ENCODE assay signal across 10 cellular contexts in genomic region chr10:101355307-101355706, GRCh38. TPM values are rescaled to one million over a fixed set of nuclear protein-coding genes. Genes with fewer than 3 reads are reported as not detected.
DNase-seq lines count a peak whose midpoint lies in the region; ATAC-seq and TF ChIP-seq lines count a peak whose summit lies in the region.
"Had no signal": no experiment of that assay in that cellular context is flagged by ENCODE, and none has a peak within 500 bp of the region (broad histone marks: within the 10 kb centered on the region; RNA-seq: fewer than 3 reads in every experiment).

No MANE protein-coding gene starts in this region.

- no peak for TF ChIP-seq CTCF in fibroblast of pulmonary artery (IDR thresholded peaks at IDR 0.05; ENCODE audit: low read length, missing control alignments)

- H3K9ac ChIP-seq in skeletal muscle satellite cell (ENCODE audit: low read depth, low read length), result peak overlapping the region; percentile 86

- no peak overlapping the region for H3K27ac Mint-ChIP-seq in activated CD4-positive, alpha-beta T cell treated with anti-CD3 and anti-CD28 coated beads, Interleukin-2, amount 10 ng/mL, durations not matched to agents 24 days and 14 days
- no peak overlapping the region for H3K27ac Mint-ChIP-seq in T-helper 17 cell

- no peaks in the 10 kb centered on the region for H3K36me3 ChIP-seq in skeletal muscle satellite cell (ENCODE audit: insufficient read depth, low read length)

- peak overlapping the region; percentile 90 for H3K4me3 Mint-ChIP-seq in activated CD4-positive, alpha-beta T cell treated with anti-CD3 and anti-CD28 coated beads, Interleukin-2, amount 10 ng/mL, durations not matched to agents 24 days and 14 days
- H3K4me3 Mint-ChIP-seq in T-helper 17 cell, result peak overlapping the region; percentile 99

- peaks cover 26% of the 10 kb centered on the region for H3K4me1 Mint-ChIP-seq in activated CD4-positive, alpha-beta T cell treated with anti-CD3 and anti-CD28 coated beads, Interleukin-2, amount 10 ng/mL, durations not matched to agents 24 days and 14 days
- peaks cover 14% of the 10 kb centered on the region for H3K4me1 Mint-ChIP-seq in T-helper 17 cell

- H3K4me1 ChIP-seq in skeletal muscle satellite cell (ENCODE audit: control insufficient read depth, insufficient read depth, low read length), result peaks cover 15% of the 10 kb centered on the region

- H3K27me3 ChIP-seq in skeletal muscle satellite cell (ENCODE audit: control insufficient read depth, insufficient read depth, low read length), result peaks cover 10% of the 10 kb centered on the region

- H3K4me2 ChIP-seq in skeletal muscle satellite cell (ENCODE audit: low read length), result peak overlapping the region; percentile 94

- DNase-seq in activated CD4-positive, alpha-beta T cell treated with anti-CD3 and anti-CD28 coated beads, Interleukin-2, amount 10 ng/mL, durations not matched to agents 24 days and 14 days, result no peak
- no peak for DNase-seq in activated CD4-positive, alpha-beta T cell treated with anti-CD3 and anti-CD28 coated beads, Interleukin-2, amount 50 U/mL, for 48 hours
- no peak for DNase-seq in T-helper 17 cell
- no peak for DNase-seq in fibroblast of pulmonary artery (ENCODE audit: low read depth)
- no peak for DNase-seq in DMS79 (lab: John Stamatoyannopoulos, UW)
- DNase-seq: kidney glomerular epithelial cell, NCI-H446 had no signal

- intact Hi-C loops in activated CD4-positive, alpha-beta T cell treated with anti-CD3 and anti-CD28 coated beads, Interleukin-2, amount 10 ng/mL, durations not matched to agents 24 days and 14 days (cut with micrococcal nuclease), result loop anchor here (10.0 kb wide), 4 partner anchors 339 to 1149 kb away; partner anchors contain the start of genes ACTR1A, FBXW4, NPM3 and OGA

- H3K9me3 ChIP-seq in T-helper 17 cell (ENCODE audit: control insufficient read depth, low read length, poor library complexity, severe bottlenecking) (no peaks in the 10 kb centered on the region), skeletal muscle satellite cell (replicated peaks; ENCODE audit: low read length) (no peaks in the 10 kb centered on the region)

- peak overlapping the region; percentile 88 for H3K4me3 ChIP-seq in fibroblast of pulmonary artery (replicated peaks; ENCODE audit: low read depth, low read length)
- peak overlapping the region; percentile 86 for H3K4me3 ChIP-seq in skeletal muscle satellite cell (ENCODE audit: low read length)

- peaks cover 4% of the 10 kb centered on the region for H3K9me3 Mint-ChIP-seq in activated CD4-positive, alpha-beta T cell treated with anti-CD3 and anti-CD28 coated beads, Interleukin-2, amount 10 ng/mL, durations not matched to agents 24 days and 14 days

- peaks cover 11% of the 10 kb centered on the region for H3K27me3 Mint-ChIP-seq in activated CD4-positive, alpha-beta T cell treated with anti-CD3 and anti-CD28 coated beads, Interleukin-2, amount 10 ng/mL, durations not matched to agents 24 days and 14 days
- H3K27me3 Mint-ChIP-seq in T-helper 17 cell, result peaks cover 12% of the 10 kb centered on the region

- no peak for ATAC-seq in T-helper 17 cell
- no peak for ATAC-seq in GM21390 (IDR thresholded peaks at IDR 0.05; ENCODE audit: unreplicated experiment)
- no peak for ATAC-seq in HG02642 (IDR thresholded peaks at IDR 0.05; ENCODE audit: poor library complexity, unreplicated experiment)

- peaks cover 10% of the 10 kb centered on the region for H3K36me3 Mint-ChIP-seq in activated CD4-positive, alpha-beta T cell treated with anti-CD3 and anti-CD28 coated beads, Interleukin-2, amount 10 ng/mL, durations not matched to agents 24 days and 14 days (ENCODE audit: low read depth)
- H3K36me3 Mint-ChIP-seq in T-helper 17 cell (ENCODE audit: low read depth), result peaks cover 12% of the 10 kb centered on the region

RNA-seq across cellular contexts. Expression of gene BTRC, which starts 1.3 kb away (rescaled TPM):
- 16.2 and 19.0 TPM in 2 replicates for total RNA-seq in activated CD4-positive, alpha-beta T cell treated with anti-CD3 and anti-CD28 coated beads, Interleukin-2, amount 10 ng/mL, durations not matched to agents 24 days and 14 days
- 10 to 100 TPM; 14.8 to 17.0 TPM for total RNA-seq in T-helper 17 cell
- total RNA-seq in skeletal muscle satellite cell (2012; rRNA removed), result 6.1 and 7.9 TPM in 2 replicates
